23 cellular contexts compared by ENCODE assay signal in genomic region chr9:87573841-87574342, GRCh38.
"Had no signal": no experiment of that assay in that cellular context is flagged by ENCODE, and none has a peak within 500 bp of the region (broad histone marks: within the 10 kb centered on the region; RNA-seq: fewer than 3 reads in every experiment).

No MANE protein-coding gene starts in this region.

- DNase-seq: activated gamma-delta T cell treated with Interleukin-2 at 50 U/mL for 16 hours; activated T-cell treated with anti-CD3 and anti-CD28 coated beads, Interleukin-2, amount 50 U/mL, for 1 hour; aorta; effector memory CD4-positive, alpha-beta T cell; glutamatergic neuron; hypothalamus; left cardiac atrium; pancreas; right cardiac atrium; stimulated activated CD4-positive, alpha-beta T cell treated with anti-CD3 and anti-CD28 coated beads, Interleukin-2, amount 100 ng/mL, for 48 hours; stimulated activated naive CD4-positive, alpha-beta T cell treated with Interleukin-2 at 50 U/mL for 16 hours; T-helper 1 cell; upper lobe of left lung had no signal

- H3K27ac ChIP-seq: breast epithelium, neutrophil, thoracic aorta had no signal

- ATAC-seq: activated naive CD4-positive, alpha-beta T cell treated with anti-CD3 and anti-CD28 coated beads, Interleukin-2, amount 50 U/mL, for 72 hours; left cardiac atrium; natural killer cell treated with Interleukin-12 subunit alpha and Interleukin-12 subunit beta and Interleukin-15 and Interleukin-18, amount 100 ng/mL, for 72 hours; pancreas; right cardiac atrium; WTC11 had no signal

- H3K27me3 ChIP-seq: breast epithelium, neutrophil, pancreas, upper lobe of left lung had no signal

- FAIRE-seq: colon, frontal cortex, islet of Langerhans, pancreas had no signal

- H3K9me3 ChIP-seq: breast epithelium, neutrophil, pancreas, thoracic aorta, upper lobe of left lung had no signal

- H3K36me3 ChIP-seq: breast epithelium, neutrophil, pancreas, thoracic aorta, upper lobe of left lung had no signal

- H3K4me3 ChIP-seq: breast epithelium, pancreas, smooth muscle cell, thoracic aorta, upper lobe of left lung had no signal

- H3K4me1 ChIP-seq: breast epithelium had no signal

- H3K4me2 ChIP-seq: smooth muscle cell had no signal
